In genomic region chr20:34529742-34530141, GRCh38 we compare ENCODE assay signal across 2 cellular contexts.
TF ChIP-seq lines count a peak whose summit lies in the region.

No MANE protein-coding gene starts in this region.

TF ChIP-seq in IMR-90, 13 proteins besides CTCF, POLR2A, EP300 and RAD21:
- TF ChIP-seq FOS (IDR thresholded peaks at IDR 0.05; ENCODE audit: low read depth, low read length) = no peak
- TF ChIP-seq CEBPB (IDR thresholded peaks at IDR 0.05; ENCODE audit: low read depth, low read length) = no peak
- TF ChIP-seq BHLHE40 (IDR thresholded peaks at IDR 0.05; ENCODE audit: low read depth, low read length) = no peak
- TF ChIP-seq MXI1 (IDR thresholded peaks at IDR 0.05; ENCODE audit: borderline replicate concordance, low read depth, low read length) = no peak
- TF ChIP-seq RCOR1 (IDR thresholded peaks at IDR 0.05; ENCODE audit: insufficient replicate concordance, low read length) = no peak
- no peak for TF ChIP-seq CHD1 (IDR thresholded peaks at IDR 0.05; ENCODE audit: low read depth, low read length)
- no peak for TF ChIP-seq RFX5 (IDR thresholded peaks at IDR 0.05; ENCODE audit: low read depth, low read length)

TF ChIP-seq in H1, 55 proteins besides CTCF, POLR2A, EP300 and RAD21:
- no peak for TF ChIP-seq BRCA1 (IDR thresholded peaks at IDR 0.05; ENCODE audit: low read depth, low read length)
- no peak for TF ChIP-seq SP4 (IDR thresholded peaks at IDR 0.05; ENCODE audit: low read length)
